ENCODE assay signal across 9 cellular contexts in genomic region chr4:16897991-16898827, GRCh38. TPM values are rescaled to one million over a fixed set of nuclear protein-coding genes. Genes with fewer than 3 reads are reported as not detected.
DNase-seq lines count a peak whose midpoint lies in the region; ATAC-seq and TF ChIP-seq lines count a peak whose summit lies in the region.
"Had no signal": no experiment of that assay in that cellular context is flagged by ENCODE, and none has a peak within 500 bp of the region (broad histone marks: within the 10 kb centered on the region; RNA-seq: fewer than 3 reads in every experiment).

TSS of gene LDB2 (minus strand) at chr4:16898645.

- TF ChIP-seq CTCF in AG04450 (IDR thresholded peaks at IDR 0.05; ENCODE audit: low read depth, low read length) (no peak), neural crest cell (conservative IDR thresholded peaks at IDR 0.05) (no peak), GM13977 (IDR thresholded peaks at IDR 0.05; ENCODE audit: extremely low read depth, insufficient read depth, missing control alignments) (no peak)

- no peaks in the 10 kb centered on the region for H3K9me3 ChIP-seq in AG04450 (ENCODE audit: control insufficient read depth, insufficient read depth, low read length)

- POLR2A ChIA-PET in AG04450 (lab: Yijun Ruan, JAX): no interaction called here

- H3K4me3 Mint-ChIP-seq in neural crest cell: peak within 1 kb of the TSS; percentile 88
- no peak within 1 kb of the TSS for H3K4me3 Mint-ChIP-seq in activated CD8-positive, alpha-beta memory T cell treated with anti-CD3 and anti-CD28 coated beads, Interleukin-2, amount 10 ng/mL, durations not matched to agents 7 days and 5 days

- H3K36me3 Mint-ChIP-seq in neural crest cell (ENCODE audit: low read depth): no peaks in the 10 kb centered on the region
- no peaks in the 10 kb centered on the region for H3K36me3 Mint-ChIP-seq in activated CD8-positive, alpha-beta memory T cell treated with anti-CD3 and anti-CD28 coated beads, Interleukin-2, amount 10 ng/mL, durations not matched to agents 7 days and 5 days

- no peaks in the 10 kb centered on the region for H3K9me3 Mint-ChIP-seq in neural crest cell
- no peaks in the 10 kb centered on the region for H3K9me3 Mint-ChIP-seq in activated CD8-positive, alpha-beta memory T cell treated with anti-CD3 and anti-CD28 coated beads, Interleukin-2, amount 10 ng/mL, durations not matched to agents 7 days and 5 days (ENCODE audit: low read depth)

- peak within 1 kb of the TSS; percentile 78 for H3K4me3 ChIP-seq in AG04450 (ENCODE audit: low read depth, low read length)

- no peak for ATAC-seq in activated CD8-positive, alpha-beta memory T cell treated with anti-CD3 and anti-CD28 coated beads, Interleukin-2, amount 10 ng/mL, durations not matched to agents 7 days and 5 days
- ATAC-seq in GM21717 (IDR thresholded peaks at IDR 0.05; ENCODE audit: unreplicated experiment) (no peak), HG02852 (IDR thresholded peaks at IDR 0.05; ENCODE audit: unreplicated experiment) (no peak)

- CTCF ChIA-PET in AG04450 (lab: Charles Lee): interaction anchor here (0.7 to 1.6 kb wide), 4 partner anchors 18 to 426 kb away, joined by 3 to 17 read pairs (median 3); no protein-coding TSS in a partner anchor
- CTCF ChIA-PET in activated CD8-positive, alpha-beta memory T cell treated with anti-CD3 and anti-CD28 coated beads, Interleukin-2, amount 10 ng/mL, durations not matched to agents 7 days and 5 days (lab: Charles Lee): no interaction called here

- in situ Hi-C loops in GM13977 (cut with MboI; ENCODE audit: low pct_unique_long_range_greater_than_20kb, low sequenced_read_pairs, unreplicated experiment): no loop called here

- H3K4me1 Mint-ChIP-seq in neural crest cell: peaks cover 51% of the 10 kb centered on the region
- H3K4me1 Mint-ChIP-seq in activated CD8-positive, alpha-beta memory T cell treated with anti-CD3 and anti-CD28 coated beads, Interleukin-2, amount 10 ng/mL, durations not matched to agents 7 days and 5 days: peaks cover 3% of the 10 kb centered on the region

- H3K27ac Mint-ChIP-seq in neural crest cell (ENCODE audit: unreplicated experiment): peak within 1 kb of the TSS; percentile 92
- no peak within 1 kb of the TSS for H3K27ac Mint-ChIP-seq in activated CD8-positive, alpha-beta memory T cell treated with anti-CD3 and anti-CD28 coated beads, Interleukin-2, amount 10 ng/mL, durations not matched to agents 7 days and 5 days

- H3K27ac ChIP-seq in AG04450 (ENCODE audit: low read depth, low read length): peak within 1 kb of the TSS; percentile 75

- peak; percentile 75 for DNase-seq in AG04450 (ENCODE audit: low read depth, low spot score)
- DNase-seq in UCSD-AML1 (lab: John Stamatoyannopoulos, UW; ENCODE audit: unreplicated experiment): peak; percentile 35
- DNase-seq in glomerular endothelial cell (ENCODE audit: extremely low read depth, low read depth, low spot score): no peak
- peak; percentile 41 for DNase-seq in neural crest cell (ENCODE audit: low read depth, low spot score)
- DNase-seq in activated CD8-positive, alpha-beta memory T cell treated with anti-CD3 and anti-CD28 coated beads, Interleukin-2, amount 10 ng/mL, durations not matched to agents 7 days and 5 days: no peak
- DNase-seq in GM13977 (ENCODE audit: low spot score): no peak

- H3K27me3 ChIP-seq in AG04450 (ENCODE audit: control insufficient read depth, insufficient read depth, low read length): no peaks in the 10 kb centered on the region

- H3K27me3 Mint-ChIP-seq in neural crest cell (ENCODE audit: low read depth): peaks cover 5% of the 10 kb centered on the region
- H3K27me3 Mint-ChIP-seq in activated CD8-positive, alpha-beta memory T cell treated with anti-CD3 and anti-CD28 coated beads, Interleukin-2, amount 10 ng/mL, durations not matched to agents 7 days and 5 days: peaks cover 9% of the 10 kb centered on the region

RNA-seq across cellular contexts. Expression of gene LDB2, which starts in this region (rescaled TPM):
- polyA plus RNA-seq in AG04450 (2011; rRNA removed): 180 and 202 TPM in 2 replicates
- polyA minus RNA-seq in AG04450 (2011; rRNA and poly(A)+ RNA removed): 516 and 556 TPM in 2 replicates
- total RNA-seq in glomerular endothelial cell (57.1 and 69.8 TPM in 2 replicates), neural crest cell (9.6 and 12.7 TPM in 2 replicates)
- not detected for total RNA-seq in activated CD8-positive, alpha-beta memory T cell treated with anti-CD3 and anti-CD28 coated beads, Interleukin-2, amount 10 ng/mL, durations not matched to agents 7 days and 5 days
- total RNA-seq: T-helper 2 cell treated with Interferon-gamma antibody and Interleukin-4, amounts not matched to agents 100 ng/mL and 5 ng/mL, for 36 hours had no signal

Comparison
In these comparisons a context has a peak if more than half of its experiments do, and no peak if none do; other contexts are left out.
1. RNA of gene LDB2 (total RNA-seq): 57.1 to 69.8 TPM in glomerular endothelial cell and 9.6 to 12.7 TPM in neural crest cell; not detected in activated CD8-positive, alpha-beta memory T cell treated with anti-CD3 and anti-CD28 coated beads, Interleukin-2, amount 10 ng/mL, durations not matched to agents 7 days and 5 days; every median in the first group is over 10 times any median in the second.
2. DNase-seq: peak in AG04450 (single experiment), UCSD-AML1 (single experiment) and neural crest cell (single experiment); none in glomerular endothelial cell (single experiment), activated CD8-positive, alpha-beta memory T cell treated with anti-CD3 and anti-CD28 coated beads, Interleukin-2, amount 10 ng/mL, durations not matched to agents 7 days and 5 days (single experiment) and GM13977 (single experiment).